ENCODE assay signal across 28 cellular contexts in the genomic region with DNA sequence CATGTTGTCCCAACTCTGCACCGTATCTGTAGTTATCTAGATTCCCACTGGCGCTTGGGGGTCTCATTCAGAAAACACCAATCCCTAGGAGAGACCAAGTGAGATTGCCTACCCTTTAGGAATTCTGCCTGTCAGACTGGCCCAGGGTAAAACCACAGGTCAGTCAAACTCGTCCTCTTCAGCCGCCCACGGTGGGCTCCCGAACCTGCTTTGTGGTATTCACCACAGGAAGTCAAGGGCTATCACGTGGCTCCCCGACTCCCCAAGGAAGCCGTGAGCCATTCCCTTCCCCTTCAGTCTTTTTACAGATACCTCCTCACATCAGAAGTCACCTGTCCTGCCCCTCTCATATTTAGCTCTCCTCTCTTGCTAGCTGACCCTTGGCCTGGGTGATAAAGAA.
DNase-seq lines count a peak whose midpoint lies in the region; ATAC-seq, FAIRE-seq and TF ChIP-seq lines count a peak whose summit lies in the region.
"Had no signal": no experiment of that assay in that cellular context is flagged by ENCODE, and none has a peak within 500 bp of the region (broad histone marks: within the 10 kb centered on the region; RNA-seq: fewer than 3 reads in every experiment).

No MANE protein-coding gene starts in this region.

- DNase-seq in GM18507 (ENCODE audit: extremely low spot score, insufficient read length, low read depth) (no peak), SW480 (ENCODE audit: low spot score) (peak; percentile 11), neural progenitor cell (ENCODE audit: low spot score) (no peak), glutamatergic neuron (no peak), T-helper 1 cell (no peak)
- DNase-seq: activated B cell treated with CpG ODN at 0.5 μM for 24 hours; activated CD8-positive, alpha-beta T cell treated with anti-CD3 and anti-CD28 coated beads, Interleukin-2, amount 10 ng/mL, durations not matched to agents 7 days and 5 days; activated gamma-delta T cell treated with Interleukin-2 at 50 U/mL for 16 hours; Calu3; DND-41; effector memory CD4-positive, alpha-beta T cell; erythroblast; GOT3; NCI-H1105 treated with DMSO at 0.1 percent for 48 hours; NCI-H2029; NCI-H226; retina; stimulated activated CD4-positive, alpha-beta T cell treated with anti-CD3 and anti-CD28 coated beads, Interleukin-2, amount 100 ng/mL, for 24 hours; T-helper 9 cell had no signal

- no peaks in the 10 kb centered on the region for H3K79me2 ChIP-seq in neural progenitor cell (ENCODE audit: low read depth)

- no peak overlapping the region for H3K4me3 ChIP-seq in neural progenitor cell
- H3K4me3 ChIP-seq: smooth muscle cell had no signal

- H3K4me2 ChIP-seq in neural progenitor cell = no peak overlapping the region
- H3K4me2 ChIP-seq: smooth muscle cell had no signal

- peak; percentile 76 for FAIRE-seq in GM18507 (lab: Jason Lieb, UNC)
- FAIRE-seq: GM12891 had no signal

- H3K9me3 Mint-ChIP-seq in neural progenitor cell (peaks cover 5% of the 10 kb centered on the region), glutamatergic neuron (ENCODE audit: unreplicated experiment) (no peaks in the 10 kb centered on the region)
- H3K9me3 Mint-ChIP-seq: activated B cell treated with CpG ODN at 0.5 μM for 24 hours; IgD-negative memory B cell; memory B cell; stimulated activated effector memory CD8-positive, alpha-beta T cell treated with anti-CD3 and anti-CD28 coated beads, Interleukin-12 subunit alpha, Interleukin-12 subunit beta, amount 100 ng/mL, for 72 hours had no signal

- peaks cover 7% of the 10 kb centered on the region for H3K27me3 ChIP-seq in neural progenitor cell

- TF ChIP-seq CTCF in neural progenitor cell (IDR thresholded peaks at IDR 0.05) = no peak
- TF ChIP-seq CTCF in glutamatergic neuron (IDR thresholded peaks at IDR 0.05; ENCODE audit: partially characterized antibody, unreplicated experiment) = no peak

- no peaks in the 10 kb centered on the region for H4K20me1 ChIP-seq in neural progenitor cell (ENCODE audit: low read depth)

- H3K9me3 ChIP-seq in neural progenitor cell (ENCODE audit: low read depth) = no peaks in the 10 kb centered on the region

- H3K4me3 Mint-ChIP-seq in neural progenitor cell (no peak overlapping the region), glutamatergic neuron (ENCODE audit: unreplicated experiment) (no peak overlapping the region)
- H3K4me3 Mint-ChIP-seq: activated B cell treated with CpG ODN at 0.5 μM for 24 hours; activated CD8-positive, alpha-beta T cell treated with anti-CD3 and anti-CD28 coated beads, Interleukin-2, amount 10 ng/mL, durations not matched to agents 7 days and 5 days; brain; IgD-negative memory B cell; memory B cell; stimulated activated effector memory CD8-positive, alpha-beta T cell treated with anti-CD3 and anti-CD28 coated beads, Interleukin-12 subunit alpha, Interleukin-12 subunit beta, amount 100 ng/mL, for 72 hours had no signal

- peaks cover 9% of the 10 kb centered on the region for H3K36me3 Mint-ChIP-seq in neural progenitor cell
- H3K36me3 Mint-ChIP-seq in glutamatergic neuron (ENCODE audit: unreplicated experiment) = no peaks in the 10 kb centered on the region
- H3K36me3 Mint-ChIP-seq: IgD-negative memory B cell; memory B cell; stimulated activated effector memory CD8-positive, alpha-beta T cell treated with anti-CD3 and anti-CD28 coated beads, Interleukin-12 subunit alpha, Interleukin-12 subunit beta, amount 100 ng/mL, for 72 hours had no signal

- H2AFZ ChIP-seq in neural progenitor cell (replicated peaks) = no peak overlapping the region

- H3K36me3 ChIP-seq in neural progenitor cell = no peaks in the 10 kb centered on the region

- ATAC-seq in HG02759 (IDR thresholded peaks at IDR 0.05; ENCODE audit: unreplicated experiment) (peak; percentile 49), HG03175 (IDR thresholded peaks at IDR 0.05; ENCODE audit: unreplicated experiment) (no peak)
- ATAC-seq: activated CD8-positive, alpha-beta T cell treated with anti-CD3 and anti-CD28 coated beads, Interleukin-2, amount 10 ng/mL, durations not matched to agents 7 days and 5 days; stimulated activated effector memory CD8-positive, alpha-beta T cell treated with anti-CD3 and anti-CD28 coated beads, Interleukin-12 subunit alpha, Interleukin-12 subunit beta, amount 100 ng/mL, for 72 hours had no signal

- H3K9ac ChIP-seq in neural progenitor cell = no peak overlapping the region

- no peaks in the 10 kb centered on the region for H3F3A ChIP-seq in neural progenitor cell (ENCODE audit: low read depth)

- H3K4me1 Mint-ChIP-seq in neural progenitor cell (peaks cover 52% of the 10 kb centered on the region), glutamatergic neuron (ENCODE audit: low read depth, unreplicated experiment) (peaks cover 16% of the 10 kb centered on the region)

- H3K27me3 Mint-ChIP-seq in neural progenitor cell (ENCODE audit: insufficient read depth, low read depth) (peaks cover 10% of the 10 kb centered on the region), glutamatergic neuron (ENCODE audit: unreplicated experiment) (no peaks in the 10 kb centered on the region)

- peaks cover 45% of the 10 kb centered on the region for H3K4me1 ChIP-seq in neural progenitor cell

- H3K27ac ChIP-seq in neural progenitor cell = no peak overlapping the region
- H3K27ac ChIP-seq: C4-2B had no signal

- H3K27ac Mint-ChIP-seq in neural progenitor cell = peak overlapping the region; percentile 34
- H3K27ac Mint-ChIP-seq in glutamatergic neuron (ENCODE audit: unreplicated experiment) = no peak overlapping the region
- H3K27ac Mint-ChIP-seq: activated B cell treated with CpG ODN at 0.5 μM for 24 hours; activated CD8-positive, alpha-beta T cell treated with anti-CD3 and anti-CD28 coated beads, Interleukin-2, amount 10 ng/mL, durations not matched to agents 7 days and 5 days; IgD-negative memory B cell; memory B cell; stimulated activated effector memory CD8-positive, alpha-beta T cell treated with anti-CD3 and anti-CD28 coated beads, Interleukin-12 subunit alpha, Interleukin-12 subunit beta, amount 100 ng/mL, for 72 hours had no signal
